In the genomic region with DNA sequence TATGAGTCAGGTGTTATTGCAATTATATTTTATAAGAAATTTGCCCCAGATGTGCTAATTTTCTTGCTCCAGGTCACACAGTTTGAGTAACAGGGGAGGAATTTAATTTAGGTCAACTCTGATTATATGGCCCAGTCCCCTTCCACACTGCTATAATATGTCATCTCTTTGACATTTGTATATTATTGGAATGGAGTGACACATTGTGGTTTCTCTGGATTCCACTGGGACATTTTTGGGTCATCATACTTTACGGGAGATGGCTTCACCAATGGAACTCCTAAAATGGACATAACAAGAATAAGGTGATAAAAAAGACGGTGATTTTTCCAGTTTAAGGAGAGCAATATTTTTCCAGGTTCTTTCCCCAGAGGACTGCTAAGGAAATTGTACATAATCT, we compare ENCODE assay signal across 16 cellular contexts.
DNase-seq lines count a peak whose midpoint lies in the region; ATAC-seq and FAIRE-seq lines count a peak whose summit lies in the region.
"Had no signal": no experiment of that assay in that cellular context is flagged by ENCODE, and none has a peak within 500 bp of the region (broad histone marks: within the 10 kb centered on the region; RNA-seq: fewer than 3 reads in every experiment).

No MANE protein-coding gene starts in this region.

- ATAC-seq in HG03342 (IDR thresholded peaks at IDR 0.05; ENCODE audit: unreplicated experiment), result no peak
- ATAC-seq: CD8-positive, alpha-beta T cell; SK-N-SH treated with all-trans-retinoic acid at 6 μM for 48 hours had no signal

- no peak for FAIRE-seq in RCC 7860 (lab: Jason Lieb, UNC)
- FAIRE-seq: D721Med had no signal

- DNase-seq in AG08395 (ENCODE audit: low spot score) (peak; percentile 21), EL (peak; percentile 44), RCC 7860 (ENCODE audit: low spot score) (peak; percentile 35), kidney tubule cell (ENCODE audit: low spot score) (peak; percentile 28), NCI-H1417 (lab: John Stamatoyannopoulos, UW) (no peak), NCI-H2227 (lab: John Stamatoyannopoulos, UW; ENCODE audit: unreplicated experiment) (no peak), SHP77 (lab: John Stamatoyannopoulos, UW) (no peak)
- DNase-seq: ACHN; CD8-positive, alpha-beta T cell; DMS79 treated with DMSO at 0.1 percent for 48 hours; NCI-H1048; NCI-H226; NCI-H526 treated with DMSO at 0.1 percent for 48 hours had no signal

Comparison
In these comparisons a context has a peak if more than half of its experiments do, and no peak if none do; other contexts are left out.
1. DNase-seq: peak in AG08395 (single experiment), EL (single experiment), RCC 7860 (single experiment) and kidney tubule cell (single experiment); none in NCI-H1417 (0 of 3), NCI-H2227 (single experiment) and SHP77 (0 of 2).